In genomic region chr17:60231234-60231633, GRCh38 we compare ENCODE assay signal across 9 cellular contexts.
DNase-seq lines count a peak whose midpoint lies in the region; ATAC-seq and TF ChIP-seq lines count a peak whose summit lies in the region.
"Had no signal": no experiment of that assay in that cellular context is flagged by ENCODE, and none has a peak within 500 bp of the region (broad histone marks: within the 10 kb centered on the region; RNA-seq: fewer than 3 reads in every experiment).

No MANE protein-coding gene starts in this region.

- no peak overlapping the region for H3K27ac ChIP-seq in SU-DHL-6 (ENCODE audit: low read depth, low read length)

- H2AFZ ChIP-seq in SU-DHL-6 (ENCODE audit: low read depth, low read length, severe bottlenecking) = no peak overlapping the region

- H3K9me2 ChIP-seq in SU-DHL-6 (replicated peaks; ENCODE audit: insufficient read depth, low read length) = no peaks in the 10 kb centered on the region

- H3K4me3 ChIP-seq in SU-DHL-6 (ENCODE audit: insufficient read depth, low read length, poor library complexity, severe bottlenecking) = no peak overlapping the region

- H3K36me3 ChIP-seq in SU-DHL-6 (ENCODE audit: low read length) = no peaks in the 10 kb centered on the region

- no peaks in the 10 kb centered on the region for H3K9me3 ChIP-seq in SU-DHL-6 (ENCODE audit: insufficient read depth, low read length)

- H3F3A ChIP-seq in SU-DHL-6 (ENCODE audit: insufficient read depth) = no peaks in the 10 kb centered on the region

- H4K20me1 ChIP-seq in SU-DHL-6 (ENCODE audit: low read depth, low read length) = no peaks in the 10 kb centered on the region

- peak; percentile 77 for TF ChIP-seq CTCF in SU-DHL-6 (IDR thresholded peaks at IDR 0.05; ENCODE audit: insufficient read depth, low read length, poor library complexity, severe bottlenecking)

- H3K79me2 ChIP-seq in SU-DHL-6 (ENCODE audit: insufficient read depth, low read length) = no peaks in the 10 kb centered on the region

- no peak overlapping the region for H3K4me2 ChIP-seq in SU-DHL-6 (ENCODE audit: low read depth, low read length, poor library complexity, severe bottlenecking)

- H3K27me3 ChIP-seq in SU-DHL-6 (ENCODE audit: low read length) = no peaks in the 10 kb centered on the region

- H3K9ac ChIP-seq in SU-DHL-6 (ENCODE audit: low read length) = no peak overlapping the region

- DNase-seq in COR-L47 (lab: John Stamatoyannopoulos, UW) = peak; percentile 6
- peak; percentile 12 for DNase-seq in HPDE6-E6E7 (ENCODE audit: extremely low spot score)
- DNase-seq in globus pallidus (ENCODE audit: low spot score) = peak; percentile 68
- no peak for DNase-seq in CD1c-positive myeloid dendritic cell (ENCODE audit: extremely low spot score)
- DNase-seq in activated gamma-delta T cell treated with Interleukin-2 at 50 U/mL for 16 hours = no peak
- no peak for DNase-seq in DMS153 (lab: John Stamatoyannopoulos, UW)
- DNase-seq: left cardiac atrium had no signal

- no peak for ATAC-seq in HG03097 (IDR thresholded peaks at IDR 0.05; ENCODE audit: low FRiP score, unreplicated experiment)

Comparison
In these comparisons a context has a peak if more than half of its experiments do, and no peak if none do; other contexts are left out.
1. DNase-seq: peak in COR-L47 (single experiment), HPDE6-E6E7 (single experiment) and globus pallidus (single experiment); none in CD1c-positive myeloid dendritic cell (single experiment), activated gamma-delta T cell treated with Interleukin-2 at 50 U/mL for 16 hours (single experiment) and DMS153 (single experiment).